Comparison of ENCODE assay signal across 23 cellular contexts in the genomic region with DNA sequence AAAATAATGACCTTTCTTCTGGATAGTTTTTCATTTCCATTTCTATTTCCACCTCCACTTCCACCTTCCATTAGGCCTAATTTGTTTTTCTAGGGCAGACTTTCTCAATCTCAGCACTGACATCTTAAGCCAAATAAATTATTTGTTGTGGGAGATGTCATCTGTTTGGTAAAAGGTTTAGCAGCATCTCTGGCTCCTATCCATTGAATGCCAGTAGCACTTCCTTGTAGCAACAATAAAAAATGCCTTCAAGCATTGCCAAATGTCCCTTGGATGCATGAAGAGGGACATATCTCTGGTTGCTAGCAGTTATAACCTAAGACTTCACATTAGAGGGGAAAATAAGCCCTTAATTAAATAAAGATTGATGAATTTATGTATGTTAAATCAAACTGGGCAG. TPM values are rescaled to one million over a fixed set of nuclear protein-coding genes. Genes with fewer than 3 reads are reported as not detected.
DNase-seq lines count a peak whose midpoint lies in the region; TF ChIP-seq lines count a peak whose summit lies in the region.
"Had no signal": no experiment of that assay in that cellular context is flagged by ENCODE, and none has a peak within 500 bp of the region (broad histone marks: within the 10 kb centered on the region; RNA-seq: fewer than 3 reads in every experiment).

No MANE protein-coding gene starts in this region.

- H3K79me2 ChIP-seq in mesendoderm (ENCODE audit: control insufficient read depth, insufficient read depth, low read length), result no peaks in the 10 kb centered on the region

- no peaks in the 10 kb centered on the region for H3K4me1 ChIP-seq in mesendoderm (ENCODE audit: control insufficient read depth, low read depth, low read length)
- H3K4me1 ChIP-seq in uterus, result no peaks in the 10 kb centered on the region
- H3K4me1 ChIP-seq: BE2C, BLaER1 had no signal

- no peak overlapping the region for H2BK15ac ChIP-seq in mesendoderm (replicated peaks; ENCODE audit: low read depth)

- no peak overlapping the region for H2AK5ac ChIP-seq in mesendoderm (ENCODE audit: low read length)

- no peak overlapping the region for H3K4ac ChIP-seq in mesendoderm (ENCODE audit: low read depth, low read length)

- H3K18ac ChIP-seq in mesendoderm (ENCODE audit: low read length), result no peak overlapping the region

- H3K36me3 ChIP-seq in mesendoderm (ENCODE audit: control insufficient read depth, insufficient read depth, low read length), result no peaks in the 10 kb centered on the region
- H3K36me3 ChIP-seq in uterus, result no peaks in the 10 kb centered on the region
- H3K36me3 ChIP-seq: BE2C, BLaER1 had no signal

- H3K23ac ChIP-seq in mesendoderm (ENCODE audit: low read length), result no peak overlapping the region

- H3K27me3 ChIP-seq in mesendoderm (ENCODE audit: insufficient read depth, low read length, poor library complexity), result no peaks in the 10 kb centered on the region
- no peaks in the 10 kb centered on the region for H3K27me3 ChIP-seq in uterus
- H3K27me3 ChIP-seq: BE2C, BLaER1 had no signal

- H3K56ac ChIP-seq in mesendoderm (ENCODE audit: low read length), result no peak overlapping the region

- H3K4me2 ChIP-seq in mesendoderm (ENCODE audit: low read length), result no peak overlapping the region
- H3K4me2 ChIP-seq: BLaER1 had no signal

- DNase-seq in LNCaP clone FGC (ENCODE audit: low read depth) (peak; percentile 25), cerebellar nuclear complex (lab: John Stamatoyannopoulos, UW) (peak; percentile 71 to 89), mesendoderm (no peak), inferior parietal cortex (ENCODE audit: extremely low spot score) (no peak), NCI-H748 (lab: John Stamatoyannopoulos, UW; ENCODE audit: unreplicated experiment) (no peak), uterus (no peak)
- DNase-seq: 8988T; ACHN; BE2C; CD4-positive, alpha-beta memory T cell; CD4-positive, CD25-positive, alpha-beta regulatory T cell; CD8-positive, alpha-beta memory T cell; COR-L47; DMS 273 treated with DMSO at 0.1 percent for 48 hours; DMS153; DND-41; EL; GF-D8 had no signal

- no peak overlapping the region for H3K27ac ChIP-seq in mesendoderm (ENCODE audit: low read depth, low read length)
- H3K27ac ChIP-seq in uterus, result no peak overlapping the region
- H3K27ac ChIP-seq: BLaER1 had no signal

- TF ChIP-seq CTCF in LNCaP clone FGC (IDR thresholded peaks at IDR 0.05; ENCODE audit: control insufficient read depth, extremely low read depth, insufficient read depth) (no peak), uterus (IDR thresholded peaks at IDR 0.05) (no peak)

- peak overlapping the region; percentile 56 for H4K8ac ChIP-seq in mesendoderm (ENCODE audit: low read depth, low read length)

- intact Hi-C loops in uterus (cut with DNase I; ENCODE audit: low total_unique reads), result no loop called here

- no peaks in the 10 kb centered on the region for H3K9me3 ChIP-seq in uterus
- H3K9me3 ChIP-seq: BE2C, BLaER1 had no signal

- no peaks in the 10 kb centered on the region for H3K79me1 ChIP-seq in mesendoderm (ENCODE audit: low read length)

- TF ChIP-seq POLR2A in uterus (IDR thresholded peaks at IDR 0.05), result no peak

- H3K4me3 ChIP-seq in LNCaP clone FGC (ENCODE audit: low read depth, low read length) (no peak overlapping the region), mesendoderm (ENCODE audit: low read length) (no peak overlapping the region), uterus (no peak overlapping the region)
- H3K4me3 ChIP-seq: BLaER1 had no signal

- no peak overlapping the region for H3K9ac ChIP-seq in mesendoderm (ENCODE audit: low read length)
- H3K9ac ChIP-seq: BLaER1 had no signal

- no peak overlapping the region for H4K5ac ChIP-seq in mesendoderm (ENCODE audit: low read length)

- no peak overlapping the region for H2BK5ac ChIP-seq in mesendoderm (ENCODE audit: low read length)

- no peak overlapping the region for H2BK120ac ChIP-seq in mesendoderm (ENCODE audit: low read depth, low read length)

RNA-seq across cellular contexts. Expression of a gene that starts 1.9 kb away (rescaled TPM):
- 0.03 TPM for polyA plus RNA-seq in mesendoderm (2013, experiment 1 of 2)
- not detected for polyA plus RNA-seq in mesendoderm (2013, experiment 2 of 2)
- total RNA-seq in uterus, result not detected
- total RNA-seq: A673; CD4-positive, alpha-beta memory T cell; CD4-positive, CD25-positive, alpha-beta regulatory T cell; CD8-positive, alpha-beta memory T cell; Daoy had no signal
- polyA plus RNA-seq: AG04450; CD14-positive monocyte; CD4-positive, alpha-beta memory T cell; CD4-positive, CD25-positive, alpha-beta regulatory T cell; CD8-positive, alpha-beta memory T cell had no signal

RNA-seq across cellular contexts. Expression of a gene that starts 18.3 kb away (rescaled TPM):
- polyA plus RNA-seq in mesendoderm (2013, experiment 1 of 2), result 6.0 TPM
- polyA plus RNA-seq in mesendoderm (2013, experiment 2 of 2), result 5.5 TPM
- not detected for total RNA-seq in uterus
- total RNA-seq: A673; CD4-positive, alpha-beta memory T cell; CD4-positive, CD25-positive, alpha-beta regulatory T cell; CD8-positive, alpha-beta memory T cell; Daoy had no signal
- polyA plus RNA-seq: AG04450; CD14-positive monocyte; CD4-positive, alpha-beta memory T cell; CD4-positive, CD25-positive, alpha-beta regulatory T cell; CD8-positive, alpha-beta memory T cell had no signal

Comparison
In these comparisons a context has a peak if more than half of its experiments do, and no peak if none do; other contexts are left out.
1. DNase-seq: peak in LNCaP clone FGC (single experiment) and cerebellar nuclear complex (2 of 2); none in mesendoderm (single experiment), inferior parietal cortex (single experiment), NCI-H748 (single experiment) and uterus (0 of 2).